Comparison of ENCODE assay signal across 1 cellular context in the genomic region with DNA sequence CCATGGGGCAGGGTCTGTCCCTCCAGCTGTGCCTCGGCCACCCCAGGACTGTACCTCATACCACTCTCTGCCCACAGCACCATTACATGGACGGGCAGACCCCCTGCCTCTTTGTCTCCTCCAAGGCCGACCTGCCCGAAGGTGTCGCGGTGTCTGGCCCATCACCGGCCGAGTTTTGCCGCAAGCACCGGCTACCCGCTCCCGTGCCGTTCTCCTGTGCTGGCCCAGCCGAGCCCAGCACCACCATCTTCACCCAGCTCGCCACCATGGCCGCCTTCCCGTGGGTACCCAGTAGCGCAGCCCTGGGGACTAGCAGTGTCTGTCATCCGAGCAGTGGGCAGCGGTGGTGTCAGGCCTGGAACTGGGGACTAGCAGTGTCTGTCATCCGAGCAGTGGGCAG.
TF ChIP-seq lines count a peak whose summit lies in the region.

No MANE protein-coding gene starts in this region.

TF ChIP-seq in HepG2, 621 proteins besides CTCF, POLR2A, EP300 and RAD21:
- TF ChIP-seq HMGA1 (CRISPR knock-in tag; conservative IDR thresholded peaks at IDR 0.05) (no peak), BHLHE40 (IDR thresholded peaks at IDR 0.05; ENCODE audit: low read length) (no peak), NR2F1 (CRISPR knock-in tag; IDR thresholded peaks at IDR 0.05) (no peak), RFXANK (CRISPR knock-in tag; IDR thresholded peaks at IDR 0.05) (no peak), NCOA2 (CRISPR knock-in tag; IDR thresholded peaks at IDR 0.05) (no peak), XBP1 (CRISPR knock-in tag; IDR thresholded peaks at IDR 0.05) (no peak), AGO2 (optimal IDR thresholded peaks at IDR 0.05; ENCODE audit: low read depth, low read length) (peak; percentile 12), PRMT3 (CRISPR knock-in tag; IDR thresholded peaks at IDR 0.05; ENCODE audit: borderline replicate concordance, low read depth) (no peak), TCF7 (IDR thresholded peaks at IDR 0.05; ENCODE audit: low read depth) (no peak), HNRNPL (IDR thresholded peaks at IDR 0.05; ENCODE audit: low read depth, low read length) (0 out of 2 replicates have a peak, but pooled peaks have one; percentile 15), ZBTB49 (CRISPR knock-in tag; IDR thresholded peaks at IDR 0.05; ENCODE audit: borderline replicate concordance) (no peak), ZNF577 (CRISPR knock-in tag; IDR thresholded peaks at IDR 0.05; ENCODE audit: borderline replicate concordance, low read depth) (no peak), HOXA9 (CRISPR knock-in tag; IDR thresholded peaks at IDR 0.05; ENCODE audit: borderline replicate concordance) (no peak), AKAP8 (CRISPR knock-in tag; IDR thresholded peaks at IDR 0.05) (no peak), RBFOX2 (IDR thresholded peaks at IDR 0.05; ENCODE audit: low read depth, low read length) (peak; percentile 27; the same call in 1 of the 2 replicates), ZMYM2 (CRISPR knock-in tag; IDR thresholded peaks at IDR 0.05) (no peak), BCL6 (CRISPR knock-in tag; IDR thresholded peaks at IDR 0.05) (no peak)
- TF ChIP-seq, protein P1, sequence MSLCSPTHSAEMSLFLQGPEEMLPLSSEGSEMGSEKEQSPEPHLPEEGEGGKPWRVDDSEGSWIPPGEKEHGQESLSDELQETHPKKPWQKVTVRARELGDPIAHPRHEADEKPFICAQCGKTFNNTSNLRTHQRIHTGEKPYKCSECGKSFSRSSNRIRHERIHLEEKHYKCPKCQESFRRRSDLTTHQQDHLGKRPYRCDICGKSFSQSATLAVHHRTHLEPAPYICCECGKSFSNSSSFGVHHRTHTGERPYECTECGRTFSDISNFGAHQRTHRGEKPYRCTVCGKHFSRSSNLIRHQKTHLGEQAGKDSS (CRISPR knock-in tag; IDR thresholded peaks at IDR 0.05; ENCODE audit: borderline replicate concordance, low read depth), result no peak
- TF ChIP-seq, protein P2, sequence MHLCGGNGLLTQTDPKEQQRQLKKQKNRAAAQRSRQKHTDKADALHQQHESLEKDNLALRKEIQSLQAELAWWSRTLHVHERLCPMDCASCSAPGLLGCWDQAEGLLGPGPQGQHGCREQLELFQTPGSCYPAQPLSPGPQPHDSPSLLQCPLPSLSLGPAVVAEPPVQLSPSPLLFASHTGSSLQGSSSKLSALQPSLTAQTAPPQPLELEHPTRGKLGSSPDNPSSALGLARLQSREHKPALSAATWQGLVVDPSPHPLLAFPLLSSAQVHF (CRISPR knock-in tag; IDR thresholded peaks at IDR 0.05), result no peak
- TF ChIP-seq, protein P3, sequence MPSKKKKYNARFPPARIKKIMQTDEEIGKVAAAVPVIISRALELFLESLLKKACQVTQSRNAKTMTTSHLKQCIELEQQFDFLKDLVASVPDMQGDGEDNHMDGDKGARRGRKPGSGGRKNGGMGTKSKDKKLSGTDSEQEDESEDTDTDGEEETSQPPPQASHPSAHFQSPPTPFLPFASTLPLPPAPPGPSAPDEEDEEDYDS (CRISPR knock-in tag; IDR thresholded peaks at IDR 0.05), result no peak
TF ChIP-seq in HepG2: peak in this region for 3.
